In genomic region chr6:33286946-33287914, GRCh38 we compare ENCODE assay signal across 1 cellular context.
TF ChIP-seq lines count a peak whose summit lies in the region.

No MANE protein-coding gene starts in this region.

TF ChIP-seq in HCT116, 20 proteins besides CTCF, POLR2A, EP300 and RAD21:
- TF ChIP-seq SP1 (IDR thresholded peaks at IDR 0.05; ENCODE audit: low read depth) (no peak), TCF7L2 (IDR thresholded peaks at IDR 0.05; ENCODE audit: borderline replicate concordance, extremely low read depth, insufficient read depth, insufficient read length) (no peak), SRF (IDR thresholded peaks at IDR 0.05; ENCODE audit: low read depth) (no peak), EGR1 (IDR thresholded peaks at IDR 0.05; ENCODE audit: low read depth) (no peak), CBX3 (IDR thresholded peaks at IDR 0.05; ENCODE audit: low read depth) (no peak), ELF1 (IDR thresholded peaks at IDR 0.05; ENCODE audit: borderline replicate concordance, low read depth) (no peak), ATF3 (IDR thresholded peaks at IDR 0.05) (no peak), EZH2phosphoT487 (IDR thresholded peaks at IDR 0.05; ENCODE audit: borderline replicate concordance) (no peak), MAX (IDR thresholded peaks at IDR 0.05) (no peak), SIN3A (IDR thresholded peaks at IDR 0.05; ENCODE audit: low read depth) (no peak), ZBTB33 (IDR thresholded peaks at IDR 0.05; ENCODE audit: extremely low read depth, insufficient replicate concordance, low read length) (no peak), FOSL1 (IDR thresholded peaks at IDR 0.05; ENCODE audit: low read depth) (no peak), CEBPB (IDR thresholded peaks at IDR 0.05; ENCODE audit: low read depth) (no peak), YY1 (IDR thresholded peaks at IDR 0.05; ENCODE audit: extremely low read depth, insufficient replicate concordance, low read depth, low read length) (no peak), ZFX (IDR thresholded peaks at IDR 0.05) (no peak)
